In genomic region chr15:90930861-90931629, GRCh38 we compare ENCODE assay signal across 1 cellular context.
A peak's percentile ranks its signal among the peaks of the same experiment; 100 is the strongest.
TF ChIP-seq lines count a peak whose summit lies in the region.

No MANE protein-coding gene starts in this region.

TF ChIP-seq in HepG2, 621 proteins besides CTCF, POLR2A, EP300 and RAD21:
- no peak for TF ChIP-seq HDAC2 (CRISPR knock-in tag; IDR thresholded peaks at IDR 0.05)
- TF ChIP-seq ELF3 (CRISPR knock-in tag; IDR thresholded peaks at IDR 0.05) = 0 out of 2 replicates have a peak, but pooled peaks have one; percentile 4
- TF ChIP-seq ETV5 (CRISPR knock-in tag; IDR thresholded peaks at IDR 0.05; ENCODE audit: borderline replicate concordance) = 0 out of 2 replicates have a peak, but pooled peaks have one; percentile 8
- 0 out of 2 replicates have a peak, but pooled peaks have one; percentile 8 for TF ChIP-seq ZXDC (CRISPR knock-in tag; IDR thresholded peaks at IDR 0.05)
- no peak for TF ChIP-seq HNF1A (IDR thresholded peaks at IDR 0.05; ENCODE audit: low read depth)
- TF ChIP-seq HNF1A (CRISPR knock-in tag; IDR thresholded peaks at IDR 0.05; ENCODE audit: borderline replicate concordance) = no peak
- TF ChIP-seq CCDC6 (CRISPR knock-in tag; IDR thresholded peaks at IDR 0.05) = 0 out of 2 replicates have a peak, but pooled peaks have one; percentile 67
- 0 out of 2 replicates have a peak, but pooled peaks have one; percentile 2 for TF ChIP-seq KLF6 (CRISPR knock-in tag; IDR thresholded peaks at IDR 0.05)
- no peak for TF ChIP-seq TRAFD1 (CRISPR knock-in tag; IDR thresholded peaks at IDR 0.05; ENCODE audit: borderline replicate concordance)
- TF ChIP-seq MAX (IDR thresholded peaks at IDR 0.05) = no peak
- TF ChIP-seq ZBTB2 (CRISPR knock-in tag; IDR thresholded peaks at IDR 0.05; ENCODE audit: low read depth) = no peak
- 0 out of 2 replicates have a peak, but pooled peaks have one; percentile 38 for TF ChIP-seq TGIF2 (CRISPR knock-in tag; IDR thresholded peaks at IDR 0.05)
- TF ChIP-seq CEBPG (CRISPR knock-in tag; IDR thresholded peaks at IDR 0.05) = peak; percentile 61
- TF ChIP-seq ATF4 (CRISPR knock-in tag; IDR thresholded peaks at IDR 0.05) = peak in 1 of 2 experiments; percentile 74; a peak in 2 of 4 replicates
- peak; percentile 57; the same call in 1 of the 2 replicates for TF ChIP-seq ZNF607 (CRISPR knock-in tag; IDR thresholded peaks at IDR 0.05; ENCODE audit: borderline replicate concordance)
- no peak for TF ChIP-seq ETS1 (CRISPR knock-in tag; IDR thresholded peaks at IDR 0.05)
- TF ChIP-seq ZBTB25 (CRISPR knock-in tag; IDR thresholded peaks at IDR 0.05) = no peak
